In the genomic region with DNA sequence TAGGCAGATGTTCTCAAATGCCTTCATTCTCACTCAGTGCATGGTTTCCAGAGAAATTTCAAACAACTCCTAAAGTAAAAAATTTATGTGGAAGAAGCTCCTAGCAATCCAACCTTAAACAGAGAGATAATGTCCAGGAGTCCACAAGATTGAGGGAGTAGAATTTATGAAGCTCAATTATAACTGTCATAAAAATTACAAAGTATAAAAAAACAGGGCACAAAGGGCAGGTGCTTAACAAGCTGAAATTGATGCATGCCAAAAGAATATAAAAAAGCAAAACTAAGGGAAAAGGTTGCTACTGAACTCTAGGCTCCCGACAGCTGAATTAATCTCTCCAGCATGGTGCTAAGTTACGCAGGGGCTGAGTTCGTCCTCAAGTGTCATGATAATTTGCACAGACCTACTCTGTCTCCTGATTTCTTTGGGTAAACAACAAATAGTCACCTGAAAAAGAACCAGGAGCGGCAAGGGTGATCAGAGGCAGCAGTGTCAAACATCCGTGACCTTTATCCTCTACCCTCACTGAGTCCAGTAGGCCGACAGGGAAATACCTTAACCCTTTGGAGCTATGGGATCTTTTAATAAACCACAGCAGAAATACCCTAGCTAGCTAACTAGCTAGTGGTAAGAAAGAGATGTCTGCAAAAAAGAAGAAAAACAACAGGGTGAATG, we compare ENCODE assay signal across 1 cellular context.
TF ChIP-seq lines count a peak whose summit lies in the region.

No MANE protein-coding gene starts in this region.

TF ChIP-seq in HepG2, 621 proteins besides CTCF, POLR2A, EP300 and RAD21 (continued from another document):
- TF ChIP-seq, protein P1, sequence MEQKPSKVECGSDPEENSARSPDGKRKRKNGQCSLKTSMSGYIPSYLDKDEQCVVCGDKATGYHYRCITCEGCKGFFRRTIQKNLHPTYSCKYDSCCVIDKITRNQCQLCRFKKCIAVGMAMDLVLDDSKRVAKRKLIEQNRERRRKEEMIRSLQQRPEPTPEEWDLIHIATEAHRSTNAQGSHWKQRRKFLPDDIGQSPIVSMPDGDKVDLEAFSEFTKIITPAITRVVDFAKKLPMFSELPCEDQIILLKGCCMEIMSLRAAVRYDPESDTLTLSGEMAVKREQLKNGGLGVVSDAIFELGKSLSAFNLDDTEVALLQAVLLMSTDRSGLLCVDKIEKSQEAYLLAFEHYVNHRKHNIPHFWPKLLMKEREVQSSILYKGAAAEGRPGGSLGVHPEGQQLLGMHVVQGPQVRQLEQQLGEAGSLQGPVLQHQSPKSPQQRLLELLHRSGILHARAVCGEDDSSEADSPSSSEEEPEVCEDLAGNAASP (CRISPR knock-in tag; IDR thresholded peaks at IDR 0.05; ENCODE audit: borderline replicate concordance), result peak; percentile 67; the same call in 1 of the 2 replicates
- TF ChIP-seq, protein P2, sequence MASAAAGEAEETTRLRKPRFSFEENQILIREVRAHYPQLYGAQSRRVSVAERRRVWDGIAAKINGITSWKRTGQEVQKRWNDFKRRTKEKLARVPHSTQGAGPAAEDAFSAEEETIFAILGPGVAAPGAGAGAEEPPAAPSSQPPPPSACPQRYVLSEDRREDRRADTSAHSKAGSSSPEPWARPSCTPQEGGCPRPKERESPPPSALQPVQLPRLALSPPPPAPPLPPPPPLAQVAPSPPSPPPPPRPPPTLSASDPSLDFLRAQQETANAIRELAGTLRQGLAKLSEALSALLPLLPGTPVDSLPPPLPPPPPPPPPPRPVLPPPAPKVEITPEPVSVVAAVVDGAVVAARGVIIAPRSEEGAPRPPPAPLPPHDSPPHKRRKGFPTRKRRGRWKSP (CRISPR knock-in tag; IDR thresholded peaks at IDR 0.05), result peak; percentile 47; the same call in 1 of the 2 replicates
- TF ChIP-seq, protein P3, sequence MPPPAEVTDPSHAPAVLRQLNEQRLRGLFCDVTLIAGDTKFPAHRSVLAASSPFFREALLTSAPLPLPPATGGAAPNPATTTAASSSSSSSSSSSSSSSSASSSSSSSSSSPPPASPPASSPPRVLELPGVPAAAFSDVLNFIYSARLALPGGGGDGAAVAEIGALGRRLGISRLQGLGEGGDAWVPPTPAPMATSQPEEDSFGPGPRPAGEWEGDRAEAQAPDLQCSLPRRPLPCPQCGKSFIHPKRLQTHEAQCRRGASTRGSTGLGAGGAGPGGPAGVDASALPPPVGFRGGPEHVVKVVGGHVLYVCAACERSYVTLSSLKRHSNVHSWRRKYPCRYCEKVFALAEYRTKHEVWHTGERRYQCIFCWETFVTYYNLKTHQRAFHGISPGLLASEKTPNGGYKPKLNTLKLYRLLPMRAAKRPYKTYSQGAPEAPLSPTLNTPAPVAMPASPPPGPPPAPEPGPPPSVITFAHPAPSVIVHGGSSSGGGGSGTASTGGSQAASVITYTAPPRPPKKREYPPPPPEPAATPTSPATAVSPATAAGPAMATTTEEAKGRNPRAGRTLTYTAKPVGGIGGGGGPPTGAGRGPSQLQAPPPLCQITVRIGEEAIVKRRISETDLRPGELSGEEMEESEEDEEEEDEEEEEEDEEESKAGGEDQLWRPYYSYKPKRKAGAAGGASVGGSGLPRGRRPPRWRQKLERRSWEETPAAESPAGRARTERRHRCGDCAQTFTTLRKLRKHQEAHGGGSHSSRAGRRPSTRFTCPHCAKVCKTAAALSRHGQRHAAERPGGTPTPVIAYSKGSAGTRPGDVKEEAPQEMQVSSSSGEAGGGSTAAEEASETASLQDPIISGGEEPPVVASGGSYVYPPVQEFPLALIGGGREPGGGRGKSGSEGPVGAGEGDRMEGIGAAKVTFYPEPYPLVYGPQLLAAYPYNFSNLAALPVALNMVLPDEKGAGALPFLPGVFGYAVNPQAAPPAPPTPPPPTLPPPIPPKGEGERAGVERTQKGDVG (CRISPR knock-in tag; IDR thresholded peaks at IDR 0.05; ENCODE audit: borderline replicate concordance), result no peak
- 0 out of 2 replicates have a peak, but pooled peaks have one; percentile 22 for TF ChIP-seq ZNF792 (CRISPR knock-in tag; IDR thresholded peaks at IDR 0.05)
- TF ChIP-seq FOXO1 (CRISPR knock-in tag; IDR thresholded peaks at IDR 0.05), result peak; percentile 42; the same call in 1 of the 2 replicates
- no peak for TF ChIP-seq FIP1L1 (IDR thresholded peaks at IDR 0.05; ENCODE audit: borderline replicate concordance, insufficient read depth, low read depth, low read length)
- TF ChIP-seq SOX5 (CRISPR knock-in tag; IDR thresholded peaks at IDR 0.05; ENCODE audit: borderline replicate concordance), result peak; percentile 78
- TF ChIP-seq, protein P4, sequence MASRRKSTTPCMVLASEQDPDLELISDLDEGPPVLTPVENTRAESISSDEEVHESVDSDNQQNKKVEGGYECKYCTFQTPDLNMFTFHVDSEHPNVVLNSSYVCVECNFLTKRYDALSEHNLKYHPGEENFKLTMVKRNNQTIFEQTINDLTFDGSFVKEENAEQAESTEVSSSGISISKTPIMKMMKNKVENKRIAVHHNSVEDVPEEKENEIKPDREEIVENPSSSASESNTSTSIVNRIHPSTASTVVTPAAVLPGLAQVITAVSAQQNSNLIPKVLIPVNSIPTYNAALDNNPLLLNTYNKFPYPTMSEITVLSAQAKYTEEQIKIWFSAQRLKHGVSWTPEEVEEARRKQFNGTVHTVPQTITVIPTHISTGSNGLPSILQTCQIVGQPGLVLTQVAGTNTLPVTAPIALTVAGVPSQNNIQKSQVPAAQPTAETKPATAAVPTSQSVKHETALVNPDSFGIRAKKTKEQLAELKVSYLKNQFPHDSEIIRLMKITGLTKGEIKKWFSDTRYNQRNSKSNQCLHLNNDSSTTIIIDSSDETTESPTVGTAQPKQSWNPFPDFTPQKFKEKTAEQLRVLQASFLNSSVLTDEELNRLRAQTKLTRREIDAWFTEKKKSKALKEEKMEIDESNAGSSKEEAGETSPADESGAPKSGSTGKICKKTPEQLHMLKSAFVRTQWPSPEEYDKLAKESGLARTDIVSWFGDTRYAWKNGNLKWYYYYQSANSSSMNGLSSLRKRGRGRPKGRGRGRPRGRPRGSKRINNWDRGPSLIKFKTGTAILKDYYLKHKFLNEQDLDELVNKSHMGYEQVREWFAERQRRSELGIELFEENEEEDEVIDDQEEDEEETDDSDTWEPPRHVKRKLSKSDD (CRISPR knock-in tag; IDR thresholded peaks at IDR 0.05; ENCODE audit: low read depth), result no peak
- peak; percentile 48; the same call in 1 of the 2 replicates for TF ChIP-seq RCOR2 (CRISPR knock-in tag; IDR thresholded peaks at IDR 0.05)
- TF ChIP-seq ZNF777 (CRISPR knock-in tag; IDR thresholded peaks at IDR 0.05), result no peak
- no peak for TF ChIP-seq REL (CRISPR knock-in tag; conservative IDR thresholded peaks at IDR 0.05)
- 0 out of 2 replicates have a peak, but pooled peaks have one; percentile 40 for TF ChIP-seq ZNF878 (CRISPR knock-in tag; IDR thresholded peaks at IDR 0.05)
- TF ChIP-seq, protein P5, sequence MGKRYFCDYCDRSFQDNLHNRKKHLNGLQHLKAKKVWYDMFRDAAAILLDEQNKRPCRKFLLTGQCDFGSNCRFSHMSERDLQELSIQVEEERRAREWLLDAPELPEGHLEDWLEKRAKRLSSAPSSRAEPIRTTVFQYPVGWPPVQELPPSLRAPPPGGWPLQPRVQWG (CRISPR knock-in tag; IDR thresholded peaks at IDR 0.05; ENCODE audit: borderline replicate concordance, low read depth), result no peak
- TF ChIP-seq HMG20A (CRISPR knock-in tag; IDR thresholded peaks at IDR 0.05; ENCODE audit: borderline replicate concordance), result peak; percentile 81; the same call in 1 of the 2 replicates
- no peak for TF ChIP-seq SNRNP70 (IDR thresholded peaks at IDR 0.05; ENCODE audit: low read depth, low read length)
- TF ChIP-seq ZBTB20 (CRISPR knock-in tag; IDR thresholded peaks at IDR 0.05; ENCODE audit: borderline replicate concordance, low read depth), result no peak; the same call in 1 of the 2 replicates
- TF ChIP-seq ZNF772 (CRISPR knock-in tag; IDR thresholded peaks at IDR 0.05), result no peak
- no peak for TF ChIP-seq SIN3A (IDR thresholded peaks at IDR 0.05; ENCODE audit: borderline replicate concordance, low read depth, low read length)
- TF ChIP-seq, protein P6, sequence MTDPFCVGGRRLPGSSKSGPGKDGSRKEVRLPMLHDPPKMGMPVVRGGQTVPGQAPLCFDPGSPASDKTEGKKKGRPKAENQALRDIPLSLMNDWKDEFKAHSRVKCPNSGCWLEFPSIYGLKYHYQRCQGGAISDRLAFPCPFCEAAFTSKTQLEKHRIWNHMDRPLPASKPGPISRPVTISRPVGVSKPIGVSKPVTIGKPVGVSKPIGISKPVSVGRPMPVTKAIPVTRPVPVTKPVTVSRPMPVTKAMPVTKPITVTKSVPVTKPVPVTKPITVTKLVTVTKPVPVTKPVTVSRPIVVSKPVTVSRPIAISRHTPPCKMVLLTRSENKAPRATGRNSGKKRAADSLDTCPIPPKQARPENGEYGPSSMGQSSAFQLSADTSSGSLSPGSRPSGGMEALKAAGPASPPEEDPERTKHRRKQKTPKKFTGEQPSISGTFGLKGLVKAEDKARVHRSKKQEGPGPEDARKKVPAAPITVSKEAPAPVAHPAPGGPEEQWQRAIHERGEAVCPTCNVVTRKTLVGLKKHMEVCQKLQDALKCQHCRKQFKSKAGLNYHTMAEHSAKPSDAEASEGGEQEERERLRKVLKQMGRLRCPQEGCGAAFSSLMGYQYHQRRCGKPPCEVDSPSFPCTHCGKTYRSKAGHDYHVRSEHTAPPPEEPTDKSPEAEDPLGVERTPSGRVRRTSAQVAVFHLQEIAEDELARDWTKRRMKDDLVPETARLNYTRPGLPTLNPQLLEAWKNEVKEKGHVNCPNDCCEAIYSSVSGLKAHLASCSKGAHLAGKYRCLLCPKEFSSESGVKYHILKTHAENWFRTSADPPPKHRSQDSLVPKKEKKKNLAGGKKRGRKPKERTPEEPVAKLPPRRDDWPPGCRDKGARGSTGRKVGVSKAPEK (CRISPR knock-in tag; IDR thresholded peaks at IDR 0.05; ENCODE audit: borderline replicate concordance), result no peak
TF ChIP-seq in HepG2: peak in this region for 110.
